9 cellular contexts compared by ENCODE assay signal in genomic region chr4:40626183-40626990, GRCh38. TPM values are rescaled to one million over a fixed set of nuclear protein-coding genes. Genes with fewer than 3 reads are reported as not detected.
DNase-seq lines count a peak whose midpoint lies in the region; ATAC-seq, FAIRE-seq and TF ChIP-seq lines count a peak whose summit lies in the region.
"Had no signal": no experiment of that assay in that cellular context is flagged by ENCODE, and none has a peak within 500 bp of the region (broad histone marks: within the 10 kb centered on the region; RNA-seq: fewer than 3 reads in every experiment).

No MANE protein-coding gene starts in this region.

- no peak for TF ChIP-seq CTCF in LNCaP clone FGC (IDR thresholded peaks at IDR 0.05; ENCODE audit: control insufficient read depth, extremely low read depth, insufficient read depth)
- no peak for TF ChIP-seq CTCF in coronary artery (IDR thresholded peaks at IDR 0.05)
- TF ChIP-seq CTCF in neural progenitor cell (IDR thresholded peaks at IDR 0.05) = no peak
- no peak for TF ChIP-seq CTCF in CD8-positive, alpha-beta T cell (IDR thresholded peaks at IDR 0.05)
- TF ChIP-seq CTCF in heart left ventricle (IDR thresholded peaks at IDR 0.05) = no peak

- H3K4me1 Mint-ChIP-seq in neural progenitor cell = peaks cover 39% of the 10 kb centered on the region
- H3K4me1 Mint-ChIP-seq in CD8-positive, alpha-beta T cell (ENCODE audit: low read depth) = peaks cover 16% of the 10 kb centered on the region

- H3K4me3 ChIP-seq in LNCaP clone FGC (ENCODE audit: low read depth, low read length) = peak overlapping the region; percentile 79
- H3K4me3 ChIP-seq in coronary artery = peak overlapping the region; percentile 23
- peak overlapping the region; percentile 10 for H3K4me3 ChIP-seq in neural progenitor cell
- H3K4me3 ChIP-seq in CD8-positive, alpha-beta T cell (ENCODE audit: low read depth, low read length) = no peak overlapping the region
- H3K4me3 ChIP-seq in heart left ventricle = peak overlapping the region in 1 of 12 donors; percentile 63

- H3K79me2 ChIP-seq in neural progenitor cell (ENCODE audit: low read depth) = peaks cover 8% of the 10 kb centered on the region

- no peaks in the 10 kb centered on the region for H3K9me3 ChIP-seq in neural progenitor cell (ENCODE audit: low read depth)
- H3K9me3 ChIP-seq in CD8-positive, alpha-beta T cell (ENCODE audit: low read length) = no peaks in the 10 kb centered on the region
- no peaks in the 10 kb centered on the region for H3K9me3 ChIP-seq in heart left ventricle

- H3F3A ChIP-seq in neural progenitor cell (ENCODE audit: low read depth) = peaks cover 36% of the 10 kb centered on the region

- no peak for TF ChIP-seq POLR2A in heart left ventricle (IDR thresholded peaks at IDR 0.05)

- H3K4me1 ChIP-seq in neural progenitor cell (peaks cover 47% of the 10 kb centered on the region), heart left ventricle (peaks cover 0 to 36% (median 3%) of the 10 kb centered on the region in 12 donors)
- H3K4me1 ChIP-seq in CD8-positive, alpha-beta T cell (ENCODE audit: insufficient read depth, low read length) = no peaks in the 10 kb centered on the region

- H4K20me1 ChIP-seq in neural progenitor cell (ENCODE audit: low read depth) = no peaks in the 10 kb centered on the region

- no peak overlapping the region for H2AFZ ChIP-seq in neural progenitor cell (replicated peaks)

- DNase-seq in LNCaP clone FGC (ENCODE audit: low read depth) (no peak), coronary artery (ENCODE audit: low spot score) (no peak), neural progenitor cell (ENCODE audit: low spot score) (peak; percentile 14), H4 (ENCODE audit: low spot score) (no peak), heart left ventricle (no peak)
- DNase-seq in CD8-positive, alpha-beta T cell = no peak
- DNase-seq: activated naive CD4-positive, alpha-beta T cell treated with anti-CD3 and anti-CD28 coated beads, Interleukin-2, amount 50 U/mL, for 16 hours had no signal

- intact Hi-C loops in CD8-positive, alpha-beta T cell (cut with DNase I, micrococcal nuclease) = no loop called here
- intact Hi-C loops in heart left ventricle (cut with DNase I) = no loop called here

- FAIRE-seq in G401.6 (lab: Jason Lieb, UNC) = peak; percentile 55

- H3K36me3 ChIP-seq in neural progenitor cell = no peaks in the 10 kb centered on the region
- no peaks in the 10 kb centered on the region for H3K36me3 ChIP-seq in CD8-positive, alpha-beta T cell (ENCODE audit: insufficient read depth, low read length)
- no peaks in the 10 kb centered on the region for H3K36me3 ChIP-seq in heart left ventricle

- H3K4me2 ChIP-seq in neural progenitor cell = peak overlapping the region; percentile 97

- POLR2A ChIA-PET in CD8-positive, alpha-beta T cell (lab: Charles Lee) = no interaction called here

- H3K36me3 Mint-ChIP-seq in neural progenitor cell = no peaks in the 10 kb centered on the region
- H3K36me3 Mint-ChIP-seq in CD8-positive, alpha-beta T cell = no peaks in the 10 kb centered on the region

- peaks cover 29% of the 10 kb centered on the region for H3K27me3 Mint-ChIP-seq in neural progenitor cell (ENCODE audit: insufficient read depth, low read depth)
- peaks cover 47% of the 10 kb centered on the region for H3K27me3 Mint-ChIP-seq in CD8-positive, alpha-beta T cell (ENCODE audit: low read depth)

- no peaks in the 10 kb centered on the region for H3K9me3 Mint-ChIP-seq in neural progenitor cell
- H3K9me3 Mint-ChIP-seq in CD8-positive, alpha-beta T cell = no peaks in the 10 kb centered on the region

- H3K4me3 Mint-ChIP-seq in neural progenitor cell = no peak overlapping the region
- no peak overlapping the region for H3K4me3 Mint-ChIP-seq in CD8-positive, alpha-beta T cell

- H3K27ac Mint-ChIP-seq in neural progenitor cell = no peak overlapping the region
- H3K27ac Mint-ChIP-seq in CD8-positive, alpha-beta T cell = no peak overlapping the region

- H3K9ac ChIP-seq in neural progenitor cell = no peak overlapping the region

- H3K27ac ChIP-seq in coronary artery (no peak overlapping the region), neural progenitor cell (no peak overlapping the region), heart left ventricle (peak overlapping the region in 1 of 12 donors; percentile 96)
- H3K27ac ChIP-seq in CD8-positive, alpha-beta T cell (ENCODE audit: low read depth, low read length) = no peak overlapping the region

- H3K27me3 ChIP-seq in neural progenitor cell (peaks cover 48% of the 10 kb centered on the region), heart left ventricle (peaks cover 0 to 38% (median 7%) of the 10 kb centered on the region in 9 donors)
- H3K27me3 ChIP-seq in CD8-positive, alpha-beta T cell (ENCODE audit: insufficient read depth, low read length) = no peaks in the 10 kb centered on the region

- WGBS in heart left ventricle, 4 donors = 35 to 56% (median 45%) methylated on average over 10 of the region's 10 CpGs

- ATAC-seq in CD8-positive, alpha-beta T cell = no peak
- ATAC-seq in GM19328 (IDR thresholded peaks at IDR 0.05; ENCODE audit: unreplicated experiment) (no peak), heart left ventricle (no peak)

- CTCF ChIA-PET in CD8-positive, alpha-beta T cell (lab: Charles Lee) = no interaction called here

RNA-seq across cellular contexts. Expression of gene RBM47, which starts 3.3 kb away (rescaled TPM):
- total RNA-seq in neural progenitor cell (ENCODE audit: low replicate concordance) (2.9 and 6.1 TPM in 2 replicates), heart left ventricle (10 to 100 TPM in 2 of 9 donors, 1 to 10 TPM in 6, under 1 TPM in 1; 1.00 to 29.9 (median 3.8) TPM)
- not detected for total RNA-seq in CD8-positive, alpha-beta T cell
- total RNA-seq in H4 (2014; rRNA removed; shearing (Covaris generic)) = 5.2 and 8.3 TPM in 2 replicates
- under 1 TPM; 0.50 to 0.91 TPM for polyA plus RNA-seq in heart left ventricle
